30 cellular contexts compared by ENCODE assay signal in genomic region chr1:3433076-3433475, GRCh38. TPM values are rescaled to one million over a fixed set of nuclear protein-coding genes. Genes with fewer than 3 reads are reported as not detected.
"Had no signal": no experiment of that assay in that cellular context is flagged by ENCODE, and none has a peak within 500 bp of the region (broad histone marks: within the 10 kb centered on the region; RNA-seq: fewer than 3 reads in every experiment).

No MANE protein-coding gene starts in this region.

- DNase-seq: activated CD4-positive, alpha-beta memory T cell treated with anti-CD3 and anti-CD28 coated beads for 36 hours; activated CD4-positive, alpha-beta T cell treated with anti-CD3 and anti-CD28 coated beads for 36 hours; activated CD4-positive, alpha-beta T cell treated with anti-CD3 and anti-CD28 coated beads, Interleukin-2, amount 10 ng/mL, durations not matched to agents 24 days and 14 days; activated CD4-positive, CD25-positive, alpha-beta regulatory T cell; activated CD4-positive, CD25-positive, alpha-beta regulatory T cell treated with anti-CD3 and anti-CD28 coated beads, Interleukin-2, amount 50 U/mL, for 72 hours; activated CD8-positive, alpha-beta memory T cell treated with anti-CD3 and anti-CD28 coated beads, Interleukin-2, amount 10 ng/mL, durations not matched to agents 7 days and 5 days; activated CD8-positive, alpha-beta memory T cell treated with anti-CD3 and anti-CD28 coated beads, Interleukin-2, amount 50 U/mL, for 4 hours; activated CD8-positive, alpha-beta T cell treated with anti-CD3 and anti-CD28 coated beads, Interleukin-2, amount 10 ng/mL, durations not matched to agents 7 days and 5 days; activated effector memory CD4-positive, alpha-beta T cell treated with anti-CD3 and anti-CD28 coated beads, Interleukin-2, amount 50 U/mL, for 16 hours; activated naive CD4-positive, alpha-beta T cell treated with anti-CD3 and anti-CD28 coated beads for 36 hours; activated naive CD8-positive, alpha-beta T cell treated with anti-CD3 and anti-CD28 coated beads for 36 hours; activated naive CD8-positive, alpha-beta T cell treated with anti-CD3 and anti-CD28 coated beads, Interleukin-2, amount 50 U/mL, for 24 hours; activated T-cell treated with anti-CD3 and anti-CD28 coated beads, Interleukin-2, amount 50 U/mL, for 1 hour; activated T-cell treated with anti-CD3 and anti-CD28 coated beads, Interleukin-2, amount 50 U/mL, for 48 hours; adrenal gland; amygdala; body of pancreas; central memory CD4-positive, alpha-beta T cell; cerebellar nuclear complex; dorsolateral prefrontal cortex; effector memory CD4-positive, alpha-beta T cell; erythroblast; foreskin keratinocyte; gastrocnemius medialis; T-helper 2 cell had no signal

- H3K9me3 ChIP-seq: adrenal gland, body of pancreas, esophagus muscularis mucosa, gastrocnemius medialis had no signal

- H3K27me3 ChIP-seq: adrenal gland, body of pancreas, dorsolateral prefrontal cortex, foreskin keratinocyte had no signal

- H3K36me3 ChIP-seq: adrenal gland, gastrocnemius medialis had no signal

- H3K27ac ChIP-seq: adrenal gland, body of pancreas, coronary artery, esophagus muscularis mucosa, foreskin keratinocyte, gastrocnemius medialis had no signal

- H3K4me1 ChIP-seq: adrenal gland, body of pancreas, esophagus muscularis mucosa, foreskin keratinocyte, gastrocnemius medialis had no signal

- H3K4me3 ChIP-seq: adrenal gland, body of pancreas, coronary artery, dorsolateral prefrontal cortex, esophagus muscularis mucosa, gastrocnemius medialis had no signal

- ATAC-seq: activated CD4-positive, alpha-beta T cell treated with anti-CD3 and anti-CD28 coated beads for 36 hours; activated CD8-positive, alpha-beta memory T cell treated with anti-CD3 and anti-CD28 coated beads, Interleukin-2, amount 10 ng/mL, durations not matched to agents 7 days and 5 days; activated CD8-positive, alpha-beta T cell treated with anti-CD3 and anti-CD28 coated beads, Interleukin-2, amount 10 ng/mL, durations not matched to agents 7 days and 5 days; activated naive CD8-positive, alpha-beta T cell treated with anti-CD3 and anti-CD28 coated beads, Interleukin-2, amount 50 U/mL, for 24 hours; body of pancreas; foreskin keratinocyte; gastrocnemius medialis had no signal

RNA-seq across cellular contexts. Expression of gene ARHGEF16, which starts 21.4 kb away (rescaled TPM):
- total RNA-seq: activated CD4-positive, alpha-beta T cell treated with anti-CD3 and anti-CD28 coated beads for 36 hours; activated CD4-positive, alpha-beta T cell treated with anti-CD3 and anti-CD28 coated beads, Interleukin-2, amount 10 ng/mL, durations not matched to agents 24 days and 14 days; activated CD8-positive, alpha-beta memory T cell treated with anti-CD3 and anti-CD28 coated beads, Interleukin-2, amount 10 ng/mL, durations not matched to agents 7 days and 5 days; activated CD8-positive, alpha-beta T cell treated with anti-CD3 and anti-CD28 coated beads, Interleukin-2, amount 10 ng/mL, durations not matched to agents 7 days and 5 days; activated T-helper 1 cell treated with anti-CD3 and anti-CD28 coated beads, Interleukin-12 subunit alpha, Interleukin-12 subunit beta, Interleukin-2, Interleukin-4 antibody, amounts not matched to agents 30 ng/mL and 10 ng/mL and 1 ng/mL, durations not matched to agents 14 hours and 24 hours and 36 hours; activated T-helper 2 cell treated with anti-CD3 and anti-CD28 coated beads, Interferon-gamma antibody, Interleukin-2, Interleukin-4, amounts not matched to agents 10 μg/mL and 5 μg/mL and 100 μg/mL, durations not matched to agents 14 hours and 24 hours and 36 hours; T-helper 1 cell treated with Interleukin-12 subunit alpha and Interleukin-12 subunit beta and Interleukin-4 antibody, amounts not matched to agents 30 ng/mL and 1 ng/mL, for 36 hours had no signal
